Comparison of ENCODE assay signal across 18 cellular contexts in the genomic region with DNA sequence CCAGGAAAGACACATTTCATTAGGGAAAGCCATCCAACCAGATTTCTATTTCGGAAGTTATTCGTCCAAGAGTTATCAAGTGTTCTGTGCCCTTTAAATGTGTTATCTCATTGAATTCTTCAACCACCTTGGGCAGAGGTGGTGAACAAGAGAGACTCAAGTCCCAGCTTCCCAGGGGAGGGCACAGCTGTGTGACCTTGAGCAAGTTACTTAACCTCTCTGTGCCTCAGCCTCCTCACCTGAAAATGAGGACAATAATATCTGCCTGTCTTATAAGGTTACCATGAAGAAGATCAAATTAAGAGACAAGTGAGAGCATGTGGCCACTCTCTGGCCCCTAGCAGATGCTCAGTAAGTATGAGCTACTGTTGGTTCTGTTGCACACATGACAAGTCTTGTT. TPM values are rescaled to one million over a fixed set of nuclear protein-coding genes. Genes with fewer than 3 reads are reported as not detected.
A peak's percentile ranks its signal among the peaks of the same experiment; 100 is the strongest.
DNase-seq lines count a peak whose midpoint lies in the region; ATAC-seq, FAIRE-seq and TF ChIP-seq lines count a peak whose summit lies in the region.
"Had no signal": no experiment of that assay in that cellular context is flagged by ENCODE, and none has a peak within 500 bp of the region (broad histone marks: within the 10 kb centered on the region; RNA-seq: fewer than 3 reads in every experiment).

No MANE protein-coding gene starts in this region.

- TF ChIP-seq CTCF in RWPE1 (conservative IDR thresholded peaks at IDR 0.05; ENCODE audit: low read depth) (no peak), H1 (IDR thresholded peaks at IDR 0.05; ENCODE audit: control extremely low read depth in 1 of 3, insufficient read depth in 1 of 3, low read depth in 1 of 3, low read length in 3 of 3) (no peak)

- no peak for ATAC-seq in stimulated activated effector memory CD8-positive, alpha-beta T cell treated with anti-CD3 and anti-CD28 coated beads, Interleukin-12 subunit alpha, Interleukin-12 subunit beta, amount 100 ng/mL, for 72 hours

- no peak overlapping the region for H2BK5ac ChIP-seq in H1 (ENCODE audit: low read depth, low read length)

- FAIRE-seq in H1 (lab: Jason Lieb, UNC) = no peak
- FAIRE-seq: GM19239, H54, HTR-8/SVneo had no signal

- H3K14ac ChIP-seq in H1 (ENCODE audit: insufficient read length) = no peak overlapping the region

- H3K4me3 Mint-ChIP-seq in stimulated activated effector memory CD8-positive, alpha-beta T cell treated with anti-CD3 and anti-CD28 coated beads, Interleukin-12 subunit alpha, Interleukin-12 subunit beta, amount 100 ng/mL, for 72 hours = no peak overlapping the region
- H3K4me3 Mint-ChIP-seq: CD14-positive monocyte; CD4-positive, alpha-beta memory T cell had no signal

- no peaks in the 10 kb centered on the region for H3K9me3 Mint-ChIP-seq in stimulated activated effector memory CD8-positive, alpha-beta T cell treated with anti-CD3 and anti-CD28 coated beads, Interleukin-12 subunit alpha, Interleukin-12 subunit beta, amount 100 ng/mL, for 72 hours

- H3K79me2 ChIP-seq in H1 (ENCODE audit: control insufficient read depth in 1 of 2, insufficient read depth in 2 of 2, low read length in 2 of 2) = no peaks in the 10 kb centered on the region

- WGBS in H1 (ENCODE audit: extremely low coverage in 1 of 2, insufficient coverage in 1 of 2, insufficient read length in 1 of 2, insufficient replicate concordance in 2 of 2, low coverage in 1 of 2, low lambda C conversion rate in 2 of 2, missing lambda C conversion rate in 1 of 2), 2 experiments = 92% methylated on average over 2 of the region's 2 CpGs; no CpG with 5 or more reads in 1 of the 2 experiments

- no peaks in the 10 kb centered on the region for H3K36me3 ChIP-seq in H1 (ENCODE audit: control insufficient read depth in 2 of 4, insufficient read depth in 4 of 4, low read length in 3 of 4)
- H3K36me3 ChIP-seq: BLaER1 had no signal

- no peak overlapping the region for H3K4ac ChIP-seq in H1 (replicated peaks; ENCODE audit: insufficient read length, low read depth, low read length)

- H2BK20ac ChIP-seq in H1 (ENCODE audit: low read length) = no peak overlapping the region

- no peak overlapping the region for H3K18ac ChIP-seq in H1 (ENCODE audit: extremely low read depth, low read length)

- no peak overlapping the region for H2BK15ac ChIP-seq in H1 (ENCODE audit: low read length)

- peaks cover 10% of the 10 kb centered on the region for H3K4me1 Mint-ChIP-seq in stimulated activated effector memory CD8-positive, alpha-beta T cell treated with anti-CD3 and anti-CD28 coated beads, Interleukin-12 subunit alpha, Interleukin-12 subunit beta, amount 100 ng/mL, for 72 hours
- H3K4me1 Mint-ChIP-seq: CD4-positive, alpha-beta memory T cell had no signal

- H2BK12ac ChIP-seq in H1 (ENCODE audit: low read depth, low read length) = no peak overlapping the region

- no peak overlapping the region for H4K91ac ChIP-seq in H1 (replicated peaks; ENCODE audit: insufficient read length, low read length)

- TF ChIP-seq POLR2A in H1 (IDR thresholded peaks at IDR 0.05; ENCODE audit: control extremely low read depth in 1 of 2, low read depth in 2 of 2, low read length in 2 of 2) = no peak

- no peaks in the 10 kb centered on the region for H3K23me2 ChIP-seq in H1 (ENCODE audit: low read depth, low read length)

- DNase-seq in activated CD8-positive, alpha-beta memory T cell treated with anti-CD3 and anti-CD28 coated beads, Interleukin-2, amount 50 U/mL, for 48 hours = peak; percentile 22
- no peak for DNase-seq in activated CD8-positive, alpha-beta memory T cell treated with anti-CD3 and anti-CD28 coated beads, Interleukin-2, amount 50 U/mL, for 4 hours
- no peak for DNase-seq in RWPE1 (ENCODE audit: low spot score)
- no peak for DNase-seq in H1 (ENCODE audit: low read depth in 1 of 2, low spot score in 2 of 2)
- no peak for DNase-seq in stimulated activated effector memory CD8-positive, alpha-beta T cell treated with anti-CD3 and anti-CD28 coated beads, Interleukin-12 subunit alpha, Interleukin-12 subunit beta, amount 100 ng/mL, for 72 hours (ENCODE audit: low spot score in 2 of 2)
- no peak for DNase-seq in stimulated activated CD4-positive, alpha-beta T cell treated with anti-CD3 and anti-CD28 coated beads, Interleukin-15, amount 100 ng/mL, for 24 hours
- DNase-seq in activated T-cell treated with anti-CD3 and anti-CD28 coated beads, Interleukin-2, amount 50 U/mL, for 48 hours = no peak
- no peak for DNase-seq in NCI-H187 treated with DMSO at 0.1 percent for 48 hours (lab: John Stamatoyannopoulos, UW)
- DNase-seq: CD4-positive, alpha-beta memory T cell; GF-D8; GM23248; HCEC 1CT had no signal

- H3K9me3 ChIP-seq in H1 (ENCODE audit: insufficient read depth in 2 of 2, low read depth in 1 of 2, low read length in 1 of 2) = no peaks in the 10 kb centered on the region; a peak in 1 of 4 replicates
- H3K9me3 ChIP-seq: BLaER1 had no signal

- peak overlapping the region; percentile 14; the same call in 1 of the 2 replicates for H3K27ac ChIP-seq in RWPE1
- no peak overlapping the region for H3K27ac ChIP-seq in H1 (ENCODE audit: low read depth, low read length)
- H3K27ac ChIP-seq: 22Rv1, BLaER1, GM23248 had no signal

- peaks cover 0 to 9% (median 1%) of the 10 kb centered on the region in 4 experiments; a peak in 2 of 7 replicates for H3K4me1 ChIP-seq in H1 (replicated peaks in 1 of 4; ENCODE audit: control insufficient read depth in 3 of 4, insufficient read depth in 4 of 4, low read length in 3 of 4)
- H3K4me1 ChIP-seq: BLaER1 had no signal

- H2AK5ac ChIP-seq in H1 (ENCODE audit: low read depth, low read length) = no peak overlapping the region

- CTCF ChIA-PET in RWPE1 (lab: Yijun Ruan, JAX) = interaction anchor here (0.9 kb wide), 2 partner anchors 15 to 62 kb away, joined by 3 to 4 read pairs; no protein-coding TSS in a partner anchor
- CTCF ChIA-PET in H1 (lab: Charles Lee; ENCODE audit: partially characterized antibody) = interaction anchor here (0.8 to 0.9 kb wide), 3 partner anchors 28 to 186 kb away, joined by 3 read pairs; no protein-coding TSS in a partner anchor

- H3K56ac ChIP-seq in H1 (replicated peaks; ENCODE audit: insufficient read length, low read depth, low read length) = no peak overlapping the region

- H4K5ac ChIP-seq in H1 (ENCODE audit: insufficient read length, low read depth, low read length) = no peak overlapping the region

- H3K27ac Mint-ChIP-seq in stimulated activated effector memory CD8-positive, alpha-beta T cell treated with anti-CD3 and anti-CD28 coated beads, Interleukin-12 subunit alpha, Interleukin-12 subunit beta, amount 100 ng/mL, for 72 hours = peak overlapping the region; percentile 80

- H4K8ac ChIP-seq in H1 (ENCODE audit: extremely low read depth, insufficient read depth, low read length) = no peak overlapping the region

- POLR2A ChIA-PET in RWPE1 (lab: Yijun Ruan, JAX; ENCODE audit: low non-redundant PET) (no interaction called here), H1 (lab: Charles Lee; ENCODE audit: partially characterized antibody) (interaction anchor here (0.9 to 1.5 kb wide), 2 partner anchors 17 to 37 kb away, joined by 3 read pairs; no protein-coding TSS in a partner anchor)

- no peak overlapping the region for H3K23ac ChIP-seq in H1 (ENCODE audit: insufficient read length)

- no peak overlapping the region for H2AFZ ChIP-seq in H1 (ENCODE audit: low read length)
- H2AFZ ChIP-seq: GM23248 had no signal

- no peak overlapping the region for H3K4me3 ChIP-seq in H1 (ENCODE audit: extremely low read depth in 1 of 4, insufficient read depth in 2 of 4, low read depth in 3 of 4, low read length in 4 of 4)
- H3K4me3 ChIP-seq: BLaER1, GM23248 had no signal

- peaks cover 35% of the 10 kb centered on the region for H3K36me3 Mint-ChIP-seq in stimulated activated effector memory CD8-positive, alpha-beta T cell treated with anti-CD3 and anti-CD28 coated beads, Interleukin-12 subunit alpha, Interleukin-12 subunit beta, amount 100 ng/mL, for 72 hours
- H3K36me3 Mint-ChIP-seq: CD14-positive monocyte; CD4-positive, alpha-beta memory T cell had no signal

- H4K20me1 ChIP-seq in H1 (replicated peaks in 1 of 2; ENCODE audit: control insufficient read depth in 1 of 2, insufficient read depth in 2 of 2, low read length in 2 of 2) = no peaks in the 10 kb centered on the region
- H4K20me1 ChIP-seq: BLaER1 had no signal

- no peak for TF ChIP-seq EP300 in H1 (IDR thresholded peaks at IDR 0.05; ENCODE audit: borderline replicate concordance in 1 of 2, low read depth in 2 of 2, low read length in 2 of 2)

- no peaks in the 10 kb centered on the region; the same call in 1 of the 2 replicates for H3K79me1 ChIP-seq in H1 (ENCODE audit: low read depth, low read length)

- H3K27me3 ChIP-seq in H1 (replicated peaks in 1 of 4; ENCODE audit: control insufficient read depth in 3 of 4, extremely low read depth in 1 of 4, insufficient read depth in 3 of 4, low read length in 3 of 4) = no peaks in the 10 kb centered on the region
- H3K27me3 ChIP-seq: BLaER1 had no signal

- no peak overlapping the region for H3K4me2 ChIP-seq in H1 (ENCODE audit: insufficient read depth in 1 of 2, low read depth in 2 of 2, low read length in 2 of 2)
- H3K4me2 ChIP-seq: BLaER1 had no signal

- no peak overlapping the region for H3K9ac ChIP-seq in H1 (replicated peaks in 1 of 4; ENCODE audit: extremely low read depth in 1 of 4, low read depth in 3 of 4, low read length in 3 of 4)
- H3K9ac ChIP-seq: BLaER1, GM23248 had no signal

- no peak for TF ChIP-seq RAD21 in H1 (IDR thresholded peaks at IDR 0.05 in 1 of 2, conservative IDR thresholded peaks at IDR 0.05 in 1 of 2; ENCODE audit: low read depth in 2 of 2, low read length in 2 of 2)

- no peak overlapping the region for H2BK120ac ChIP-seq in H1 (replicated peaks; ENCODE audit: low read depth, low read length)

TF ChIP-seq in H1, 55 proteins besides CTCF, POLR2A, EP300 and RAD21:
- TF ChIP-seq, protein P1, sequence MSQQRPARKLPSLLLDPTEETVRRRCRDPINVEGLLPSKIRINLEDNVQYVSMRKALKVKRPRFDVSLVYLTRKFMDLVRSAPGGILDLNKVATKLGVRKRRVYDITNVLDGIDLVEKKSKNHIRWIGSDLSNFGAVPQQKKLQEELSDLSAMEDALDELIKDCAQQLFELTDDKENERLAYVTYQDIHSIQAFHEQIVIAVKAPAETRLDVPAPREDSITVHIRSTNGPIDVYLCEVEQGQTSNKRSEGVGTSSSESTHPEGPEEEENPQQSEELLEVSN (IDR thresholded peaks at IDR 0.05) = no peak
- TF ChIP-seq KDM1A (IDR thresholded peaks at IDR 0.05; ENCODE audit: borderline replicate concordance, low read length) = peak; percentile 63; the same call in 1 of the 2 replicates
TF ChIP-seq in H1: peak in this region for 1.

RNA-seq across cellular contexts. Expression of a gene that starts 37.4 kb away (rescaled TPM):
- total RNA-seq in H1 (2021; fragmentation: NEBNext Ultra II Directional; extraction: Animal tissue kit (Norgen Biotek cat#: 25700)) = 7.4 and 7.7 TPM in 2 replicates
- 4.4 and 8.3 TPM in 2 replicates for polyA plus RNA-seq in H1 (2011; rRNA removed)
- 5.8 TPM for polyA plus RNA-seq in H1 (2011; cell fraction: cytosol; rRNA removed)
- 22.8 TPM for polyA plus RNA-seq in H1 (2011; cell fraction: nucleus; rRNA removed)
- 5.0 to 8.2 TPM (median 7.4 TPM) in 4 replicates for polyA plus RNA-seq in H1 (2012, experiment 1 of 2)
- polyA plus RNA-seq in H1 (2012, experiment 2 of 2) = 3.5 TPM
- polyA plus RNA-seq in H1 (2013, experiment 1 of 2) = 5.3 TPM
- polyA plus RNA-seq in H1 (2013, experiment 2 of 2) = 5.1 TPM
- 1.7 and 2.1 TPM in 2 replicates for polyA minus RNA-seq in H1 (2011; rRNA and poly(A)+ RNA removed)
- polyA minus RNA-seq in H1 (2011; cell fraction: cytosol; rRNA and poly(A)+ RNA removed) = 3.9 TPM
- polyA minus RNA-seq in H1 (2011; cell fraction: nucleus; rRNA and poly(A)+ RNA removed) = 11.9 TPM
